In genomic region chr3:86388848-86389247, GRCh38 we compare ENCODE assay signal across 1 cellular context.
TF ChIP-seq lines count a peak whose summit lies in the region.

No MANE protein-coding gene starts in this region.

TF ChIP-seq in liver, 16 proteins besides CTCF, POLR2A, EP300 and RAD21 (continued from another document):
- TF ChIP-seq MAX (IDR thresholded peaks at IDR 0.05) (no peak), FOXA2 (IDR thresholded peaks at IDR 0.05) (no peak), JUND (IDR thresholded peaks at IDR 0.05) (no peak), SP1 (IDR thresholded peaks at IDR 0.05) (no peak), FOXA1 (IDR thresholded peaks at IDR 0.05) (no peak), NR2F2 (IDR thresholded peaks at IDR 0.05) (no peak), YY1 (IDR thresholded peaks at IDR 0.05) (no peak)
